1 cellular context compared by ENCODE assay signal in genomic region chr2:240456607-240457222, GRCh38.
TF ChIP-seq lines count a peak whose summit lies in the region.

No MANE protein-coding gene starts in this region.

TF ChIP-seq in H1, 55 proteins besides CTCF, POLR2A, EP300 and RAD21:
- TF ChIP-seq GTF2F1 (IDR thresholded peaks at IDR 0.05; ENCODE audit: borderline replicate concordance, low read depth, low read length) (no peak), ATF3 (IDR thresholded peaks at IDR 0.05; ENCODE audit: insufficient read depth, low read depth, low read length) (no peak), ZNF274 (IDR thresholded peaks at IDR 0.05; ENCODE audit: borderline replicate concordance, extremely low read depth, low read length) (no peak), BACH1 (IDR thresholded peaks at IDR 0.05; ENCODE audit: low read length) (no peak), CHD7 (IDR thresholded peaks at IDR 0.05; ENCODE audit: insufficient replicate concordance, low read length) (no peak), YY1 (IDR thresholded peaks at IDR 0.05; ENCODE audit: low read depth, low read length) (no peak), TCF12 (IDR thresholded peaks at IDR 0.05; ENCODE audit: low read depth, low read length) (no peak), JUN (IDR thresholded peaks at IDR 0.05; ENCODE audit: low read depth, low read length) (no peak)
